Comparison of ENCODE assay signal across 20 cellular contexts in genomic region chr12:81212996-81213696, GRCh38.
DNase-seq lines count a peak whose midpoint lies in the region; ATAC-seq and TF ChIP-seq lines count a peak whose summit lies in the region.
"Had no signal": no experiment of that assay in that cellular context is flagged by ENCODE, and none has a peak within 500 bp of the region (broad histone marks: within the 10 kb centered on the region; RNA-seq: fewer than 3 reads in every experiment).

No MANE protein-coding gene starts in this region.

- DNase-seq in AG10803 (ENCODE audit: low read depth) (peak; percentile 59), GM03348 (ENCODE audit: low spot score) (peak; percentile 3), choroid plexus epithelial cell (ENCODE audit: low read depth) (peak; percentile 3), left kidney (ENCODE audit: low read depth, low spot score) (peak; percentile 9), kidney glomerular epithelial cell (lab: John Stamatoyannopoulos, UW) (no peak), HT-29 (ENCODE audit: low spot score) (no peak)
- DNase-seq: BE2C; CD4-positive, CD25-positive, alpha-beta regulatory T cell; COR-L47; DND-41; KBM-7; MM.1S; NCI-H1048; NCI-H1417 treated with DMSO at 0.1 percent for 48 hours; NCI-H187; NCI-H446; PC-3; Right ventricle myocardium superior had no signal

- TF ChIP-seq CTCF in AG10803 (conservative IDR thresholded peaks at IDR 0.05; ENCODE audit: low read length), result no peak
- TF ChIP-seq CTCF in choroid plexus epithelial cell (conservative IDR thresholded peaks at IDR 0.05; ENCODE audit: low read depth, low read length), result no peak

- H3K4me3 ChIP-seq in AG10803 (ENCODE audit: low read length), result no peak overlapping the region
- H3K4me3 ChIP-seq in choroid plexus epithelial cell (ENCODE audit: low read depth, low read length), result no peak overlapping the region

- ATAC-seq in GM21717 (IDR thresholded peaks at IDR 0.05; ENCODE audit: unreplicated experiment), result no peak
- ATAC-seq in SK-N-SH treated with all-trans-retinoic acid at 6 μM for 48 hours, result no peak
- ATAC-seq: PC-3 had no signal

TF ChIP-seq in SK-N-SH treated with all-trans-retinoic acid at 6 μM for 48 hours, 23 proteins besides CTCF, POLR2A, EP300 and RAD21:
- TF ChIP-seq TOX (CRISPR knock-in tag; IDR thresholded peaks at IDR 0.05; ENCODE audit: borderline replicate concordance) (no peak), RARB (CRISPR knock-in tag; IDR thresholded peaks at IDR 0.05) (no peak), ZFP3 (CRISPR knock-in tag; IDR thresholded peaks at IDR 0.05) (no peak), ARNTL (CRISPR knock-in tag; IDR thresholded peaks at IDR 0.05; ENCODE audit: borderline replicate concordance, low read depth) (no peak), CREB5 (CRISPR knock-in tag; IDR thresholded peaks at IDR 0.05; ENCODE audit: low read depth) (no peak), BACH2 (CRISPR knock-in tag; IDR thresholded peaks at IDR 0.05; ENCODE audit: borderline replicate concordance) (no peak), ZNF565 (CRISPR knock-in tag; conservative IDR thresholded peaks at IDR 0.05; ENCODE audit: low read depth) (no peak), ISL1 (CRISPR knock-in tag; IDR thresholded peaks at IDR 0.05) (no peak), GLIS3 (CRISPR knock-in tag; IDR thresholded peaks at IDR 0.05) (no peak), OSR1 (CRISPR knock-in tag; IDR thresholded peaks at IDR 0.05) (no peak), CSDC2 (CRISPR knock-in tag; IDR thresholded peaks at IDR 0.05) (no peak), PPARA (CRISPR knock-in tag; IDR thresholded peaks at IDR 0.05; ENCODE audit: borderline replicate concordance) (no peak)
- TF ChIP-seq, protein P1, sequence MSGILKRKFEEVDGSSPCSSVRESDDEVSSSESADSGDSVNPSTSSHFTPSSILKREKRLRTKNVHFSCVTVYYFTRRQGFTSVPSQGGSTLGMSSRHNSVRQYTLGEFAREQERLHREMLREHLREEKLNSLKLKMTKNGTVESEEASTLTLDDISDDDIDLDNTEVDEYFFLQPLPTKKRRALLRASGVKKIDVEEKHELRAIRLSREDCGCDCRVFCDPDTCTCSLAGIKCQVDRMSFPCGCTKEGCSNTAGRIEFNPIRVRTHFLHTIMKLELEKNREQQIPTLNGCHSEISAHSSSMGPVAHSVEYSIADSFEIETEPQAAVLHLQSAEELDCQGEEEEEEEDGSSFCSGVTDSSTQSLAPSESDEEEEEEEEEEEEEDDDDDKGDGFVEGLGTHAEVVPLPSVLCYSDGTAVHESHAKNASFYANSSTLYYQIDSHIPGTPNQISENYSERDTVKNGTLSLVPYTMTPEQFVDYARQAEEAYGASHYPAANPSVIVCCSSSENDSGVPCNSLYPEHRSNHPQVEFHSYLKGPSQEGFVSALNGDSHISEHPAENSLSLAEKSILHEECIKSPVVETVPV (CRISPR knock-in tag; IDR thresholded peaks at IDR 0.05), result no peak
- TF ChIP-seq, protein P2, sequence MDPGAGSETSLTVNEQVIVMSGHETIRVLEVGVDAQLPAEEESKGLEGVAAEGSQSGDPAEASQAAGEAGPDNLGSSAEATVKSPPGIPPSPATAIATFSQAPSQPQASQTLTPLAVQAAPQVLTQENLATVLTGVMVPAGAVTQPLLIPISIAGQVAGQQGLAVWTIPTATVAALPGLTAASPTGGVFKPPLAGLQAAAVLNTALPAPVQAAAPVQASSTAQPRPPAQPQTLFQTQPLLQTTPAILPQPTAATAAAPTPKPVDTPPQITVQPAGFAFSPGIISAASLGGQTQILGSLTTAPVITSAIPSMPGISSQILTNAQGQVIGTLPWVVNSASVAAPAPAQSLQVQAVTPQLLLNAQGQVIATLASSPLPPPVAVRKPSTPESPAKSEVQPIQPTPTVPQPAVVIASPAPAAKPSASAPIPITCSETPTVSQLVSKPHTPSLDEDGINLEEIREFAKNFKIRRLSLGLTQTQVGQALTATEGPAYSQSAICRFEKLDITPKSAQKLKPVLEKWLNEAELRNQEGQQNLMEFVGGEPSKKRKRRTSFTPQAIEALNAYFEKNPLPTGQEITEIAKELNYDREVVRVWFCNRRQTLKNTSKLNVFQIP (CRISPR knock-in tag; IDR thresholded peaks at IDR 0.05; ENCODE audit: borderline replicate concordance, low read depth), result no peak
- TF ChIP-seq, protein P3, sequence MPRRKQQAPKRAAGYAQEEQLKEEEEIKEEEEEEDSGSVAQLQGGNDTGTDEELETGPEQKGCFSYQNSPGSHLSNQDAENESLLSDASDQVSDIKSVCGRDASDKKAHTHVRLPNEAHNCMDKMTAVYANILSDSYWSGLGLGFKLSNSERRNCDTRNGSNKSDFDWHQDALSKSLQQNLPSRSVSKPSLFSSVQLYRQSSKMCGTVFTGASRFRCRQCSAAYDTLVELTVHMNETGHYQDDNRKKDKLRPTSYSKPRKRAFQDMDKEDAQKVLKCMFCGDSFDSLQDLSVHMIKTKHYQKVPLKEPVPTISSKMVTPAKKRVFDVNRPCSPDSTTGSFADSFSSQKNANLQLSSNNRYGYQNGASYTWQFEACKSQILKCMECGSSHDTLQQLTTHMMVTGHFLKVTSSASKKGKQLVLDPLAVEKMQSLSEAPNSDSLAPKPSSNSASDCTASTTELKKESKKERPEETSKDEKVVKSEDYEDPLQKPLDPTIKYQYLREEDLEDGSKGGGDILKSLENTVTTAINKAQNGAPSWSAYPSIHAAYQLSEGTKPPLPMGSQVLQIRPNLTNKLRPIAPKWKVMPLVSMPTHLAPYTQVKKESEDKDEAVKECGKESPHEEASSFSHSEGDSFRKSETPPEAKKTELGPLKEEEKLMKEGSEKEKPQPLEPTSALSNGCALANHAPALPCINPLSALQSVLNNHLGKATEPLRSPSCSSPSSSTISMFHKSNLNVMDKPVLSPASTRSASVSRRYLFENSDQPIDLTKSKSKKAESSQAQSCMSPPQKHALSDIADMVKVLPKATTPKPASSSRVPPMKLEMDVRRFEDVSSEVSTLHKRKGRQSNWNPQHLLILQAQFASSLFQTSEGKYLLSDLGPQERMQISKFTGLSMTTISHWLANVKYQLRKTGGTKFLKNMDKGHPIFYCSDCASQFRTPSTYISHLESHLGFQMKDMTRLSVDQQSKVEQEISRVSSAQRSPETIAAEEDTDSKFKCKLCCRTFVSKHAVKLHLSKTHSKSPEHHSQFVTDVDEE (CRISPR knock-in tag; IDR thresholded peaks at IDR 0.05), result no peak

Comparison
In these comparisons a context has a peak if more than half of its experiments do, and no peak if none do; other contexts are left out.
1. DNase-seq: peak in AG10803 (single experiment), GM03348 (single experiment), choroid plexus epithelial cell (single experiment) and left kidney (single experiment); none in kidney glomerular epithelial cell (single experiment) and HT-29 (single experiment).